ENCODE assay signal across 2 cellular contexts in genomic region chr18:75231053-75231406, GRCh38.
TF ChIP-seq lines count a peak whose summit lies in the region.

No MANE protein-coding gene starts in this region.

TF ChIP-seq in HCT116, 20 proteins besides CTCF, POLR2A, EP300 and RAD21:
- TF ChIP-seq CEBPB (IDR thresholded peaks at IDR 0.05; ENCODE audit: low read depth) (no peak), SRF (IDR thresholded peaks at IDR 0.05; ENCODE audit: low read depth) (no peak), EZH2phosphoT487 (IDR thresholded peaks at IDR 0.05; ENCODE audit: borderline replicate concordance) (no peak), CBX3 (IDR thresholded peaks at IDR 0.05; ENCODE audit: low read depth) (no peak), EZH2 (IDR thresholded peaks at IDR 0.05) (no peak), ZFX (IDR thresholded peaks at IDR 0.05) (no peak), ZNF274 (IDR thresholded peaks at IDR 0.05; ENCODE audit: low read depth, low read length) (no peak), TCF7L2 (IDR thresholded peaks at IDR 0.05; ENCODE audit: borderline replicate concordance, extremely low read depth, insufficient read depth, insufficient read length) (no peak), ELF1 (IDR thresholded peaks at IDR 0.05; ENCODE audit: borderline replicate concordance, low read depth) (no peak), SP1 (IDR thresholded peaks at IDR 0.05; ENCODE audit: low read depth) (no peak), POLR2AphosphoS5 (IDR thresholded peaks at IDR 0.05; ENCODE audit: low read depth, low read length) (no peak), REST (IDR thresholded peaks at IDR 0.05; ENCODE audit: low read depth) (no peak), MAX (IDR thresholded peaks at IDR 0.05) (no peak), ZBTB33 (IDR thresholded peaks at IDR 0.05; ENCODE audit: extremely low read depth, insufficient replicate concordance, low read length) (no peak), EGR1 (IDR thresholded peaks at IDR 0.05; ENCODE audit: low read depth) (no peak), JUND (IDR thresholded peaks at IDR 0.05) (no peak), ATF3 (IDR thresholded peaks at IDR 0.05) (no peak), FOSL1 (IDR thresholded peaks at IDR 0.05; ENCODE audit: low read depth) (no peak), YY1 (IDR thresholded peaks at IDR 0.05; ENCODE audit: extremely low read depth, insufficient replicate concordance, low read depth, low read length) (no peak)
TF ChIP-seq in HCT116: peak in this region for 0.

TF ChIP-seq in endothelial cell of umbilical vein, 7 proteins besides CTCF, POLR2A, EP300 and RAD21:
- TF ChIP-seq GATA2 (IDR thresholded peaks at IDR 0.05; ENCODE audit: insufficient read depth, insufficient read length, low read depth, low read length): no peak
- TF ChIP-seq EZH2 (IDR thresholded peaks at IDR 0.05; ENCODE audit: borderline replicate concordance, low read depth, low read length, severe bottlenecking): no peak
- no peak for TF ChIP-seq JUN (IDR thresholded peaks at IDR 0.05; ENCODE audit: borderline replicate concordance, insufficient read depth, insufficient read length, low read depth)
- no peak for TF ChIP-seq MAX (IDR thresholded peaks at IDR 0.05; ENCODE audit: insufficient read depth, insufficient read length)
